ENCODE assay signal across 17 cellular contexts in the genomic region with DNA sequence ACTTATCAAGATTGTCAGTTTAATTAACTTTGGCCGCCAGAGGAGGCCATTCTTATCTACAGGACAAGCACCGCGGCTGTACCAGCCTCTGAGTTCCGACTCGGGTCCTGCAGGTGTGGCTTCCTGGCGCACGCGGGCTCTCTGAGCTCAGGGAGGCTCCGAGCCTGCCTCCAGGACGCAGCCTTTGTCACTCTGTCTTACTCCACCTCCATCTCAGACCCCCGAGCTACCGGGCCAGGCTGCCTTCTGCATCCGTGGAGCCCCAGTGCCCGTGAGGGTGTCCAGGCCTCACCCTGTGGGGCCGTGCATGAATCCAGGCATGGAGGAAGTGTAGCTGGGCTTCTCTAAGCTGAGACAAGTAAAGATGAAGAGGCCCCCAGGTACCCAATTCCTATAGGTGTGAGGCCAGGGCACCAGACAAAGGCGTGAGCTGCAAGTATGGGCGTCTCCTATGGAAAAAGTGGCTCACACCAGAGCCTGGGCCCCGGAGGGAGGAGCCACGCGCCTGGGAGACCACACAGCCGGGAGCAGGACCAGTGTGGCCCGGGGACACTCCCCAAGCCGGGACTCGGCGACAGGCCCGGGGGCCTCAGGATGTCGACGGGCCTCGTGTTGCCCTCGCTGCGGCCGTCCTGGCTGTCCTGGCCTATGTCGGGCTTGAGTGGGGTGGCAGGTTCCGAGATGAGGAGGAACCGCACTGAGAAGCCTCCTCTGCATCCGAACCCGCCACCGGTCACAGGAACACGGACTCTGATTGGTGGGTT. TPM values are rescaled to one million over a fixed set of nuclear protein-coding genes. Genes with fewer than 3 reads are reported as not detected.
DNase-seq lines count a peak whose midpoint lies in the region; ATAC-seq, FAIRE-seq and TF ChIP-seq lines count a peak whose summit lies in the region.
"Had no signal": no experiment of that assay in that cellular context is flagged by ENCODE, and none has a peak within 500 bp of the region (broad histone marks: within the 10 kb centered on the region; RNA-seq: fewer than 3 reads in every experiment).

No MANE protein-coding gene starts in this region.

- peak overlapping the region; percentile 97 for H3K27ac Mint-ChIP-seq in activated T-helper 17 cell treated with anti-CD3 and anti-CD28 coated beads, Interleukin-2, amount 50 U/mL, for 72 hours
- H3K27ac Mint-ChIP-seq in nephron, result no peak overlapping the region
- H3K27ac Mint-ChIP-seq: nephron progenitor cell; stimulated activated memory B cell treated with anti-CD40 and anti-IgM and Interleukin-4, amounts not matched to agents 10 μg/mL and 1 μg/mL and 100 μg/mL, for 72 hours had no signal

- H3K9me3 Mint-ChIP-seq in activated T-helper 17 cell treated with anti-CD3 and anti-CD28 coated beads, Interleukin-2, amount 50 U/mL, for 72 hours, result no peaks in the 10 kb centered on the region
- no peaks in the 10 kb centered on the region for H3K9me3 Mint-ChIP-seq in nephron
- H3K9me3 Mint-ChIP-seq: nephron progenitor cell had no signal

- H3K36me3 Mint-ChIP-seq in activated T-helper 17 cell treated with anti-CD3 and anti-CD28 coated beads, Interleukin-2, amount 50 U/mL, for 72 hours (ENCODE audit: low read depth), result no peaks in the 10 kb centered on the region
- H3K36me3 Mint-ChIP-seq in nephron (ENCODE audit: low read depth), result no peaks in the 10 kb centered on the region
- H3K36me3 Mint-ChIP-seq: stimulated activated memory B cell treated with anti-CD40 and anti-IgM and Interleukin-4, amounts not matched to agents 10 μg/mL and 1 μg/mL and 100 μg/mL, for 72 hours had no signal

- no peak for FAIRE-seq in urothelium cell line (lab: Jason Lieb, UNC)

- no peak for ATAC-seq in activated T-helper 17 cell treated with anti-CD3 and anti-CD28 coated beads, Interleukin-2, amount 50 U/mL, for 72 hours (replicated peaks)
- no peak for ATAC-seq in GM21390 (IDR thresholded peaks at IDR 0.05; ENCODE audit: unreplicated experiment)
- ATAC-seq: stimulated activated memory B cell treated with anti-CD40 and anti-IgM and Interleukin-4, amounts not matched to agents 10 μg/mL and 1 μg/mL and 100 μg/mL, for 72 hours had no signal

- TF ChIP-seq CTCF in nephron (IDR thresholded peaks at IDR 0.05; ENCODE audit: unreplicated experiment in 3 of 3), result no peak

- peaks cover 7% of the 10 kb centered on the region for H3K4me1 Mint-ChIP-seq in activated T-helper 17 cell treated with anti-CD3 and anti-CD28 coated beads, Interleukin-2, amount 50 U/mL, for 72 hours
- H3K4me1 Mint-ChIP-seq in nephron, result peaks cover 4% of the 10 kb centered on the region

- no peaks in the 10 kb centered on the region for H3K27me3 Mint-ChIP-seq in activated T-helper 17 cell treated with anti-CD3 and anti-CD28 coated beads, Interleukin-2, amount 50 U/mL, for 72 hours
- H3K27me3 Mint-ChIP-seq in nephron (ENCODE audit: low read depth), result peaks cover 68% of the 10 kb centered on the region
- H3K27me3 Mint-ChIP-seq: stimulated activated memory B cell treated with anti-CD40 and anti-IgM and Interleukin-4, amounts not matched to agents 10 μg/mL and 1 μg/mL and 100 μg/mL, for 72 hours had no signal

- peak; percentile 39 for DNase-seq in activated T-cell treated with anti-CD3 and anti-CD28 coated beads, Interleukin-2, amount 50 U/mL, for 1 hour
- no peak for DNase-seq in activated T-cell treated with anti-CD3 and anti-CD28 coated beads for 4 hours
- peak; percentile 27 for DNase-seq in GF-D8 (lab: John Stamatoyannopoulos, UW)
- DNase-seq in NCI-H1930 (lab: John Stamatoyannopoulos, UW), result no peak
- DNase-seq in urothelium cell line (ENCODE audit: low spot score), result no peak
- DNase-seq: dermis blood vessel endothelial cell; DMS153; left ventricle myocardium inferior; NCI-H2081 treated with DMSO at 0.1 percent for 48 hours; nephron progenitor cell; retina; SIG-M5; stimulated activated CD4-positive, alpha-beta T cell treated with anti-CD3 and anti-CD28 coated beads, Interleukin-4, amount 100 ng/mL, for 4 hours had no signal

- H3K4me3 Mint-ChIP-seq in activated T-helper 17 cell treated with anti-CD3 and anti-CD28 coated beads, Interleukin-2, amount 50 U/mL, for 72 hours, result peak overlapping the region; percentile 89
- H3K4me3 Mint-ChIP-seq in nephron, result peak overlapping the region in 2 of 3 experiments; percentile 20 to 26
- H3K4me3 Mint-ChIP-seq: nephron progenitor cell; stimulated activated memory B cell treated with anti-CD40 and anti-IgM and Interleukin-4, amounts not matched to agents 10 μg/mL and 1 μg/mL and 100 μg/mL, for 72 hours had no signal

RNA-seq across cellular contexts. Expression of a gene that starts 42.8 kb away (rescaled TPM):
- total RNA-seq in activated T-helper 17 cell treated with anti-CD3 and anti-CD28 coated beads, Interleukin-2, amount 50 U/mL, for 72 hours, result 10 to 100 TPM; 17.0 to 39.9 TPM

RNA-seq across cellular contexts. Expression of a gene that starts 42.9 kb away (rescaled TPM):
- 10 to 100 TPM; 20.7 to 44.5 TPM for total RNA-seq in activated T-helper 17 cell treated with anti-CD3 and anti-CD28 coated beads, Interleukin-2, amount 50 U/mL, for 72 hours

Comparison
In these comparisons a context has a peak if more than half of its experiments do, and no peak if none do; other contexts are left out.
1. DNase-seq: peak in activated T-cell treated with anti-CD3 and anti-CD28 coated beads, Interleukin-2, amount 50 U/mL, for 1 hour (single experiment) and GF-D8 (single experiment); none in activated T-cell treated with anti-CD3 and anti-CD28 coated beads for 4 hours (single experiment), NCI-H1930 (0 of 2) and urothelium cell line (single experiment).